In genomic region chr2:54773233-54773632, GRCh38 we compare ENCODE assay signal across 18 cellular contexts. TPM values are rescaled to one million over a fixed set of nuclear protein-coding genes. Genes with fewer than 3 reads are reported as not detected.
"Had no signal": no experiment of that assay in that cellular context is flagged by ENCODE, and none has a peak within 500 bp of the region (broad histone marks: within the 10 kb centered on the region; RNA-seq: fewer than 3 reads in every experiment).

No MANE protein-coding gene starts in this region.

- H3K27me3 ChIP-seq: colonic mucosa, heart left ventricle, right lobe of liver, testis, transverse colon had no signal

- H3K4me3 Mint-ChIP-seq: endodermal cell; naive thymus-derived CD4-positive, alpha-beta T cell; nephron progenitor cell; stimulated activated naive B cell treated with anti-CD40 and anti-IgM and Interleukin-4, amounts not matched to agents 10 μg/mL and 1 μg/mL and 100 μg/mL, for 72 hours; stimulated activated naive CD8-positive, alpha-beta T cell treated with anti-CD3 and anti-CD28 coated beads, Interleukin-15, amount 100 ng/mL, for 72 hours had no signal

- H3K27ac Mint-ChIP-seq: endodermal cell; naive thymus-derived CD4-positive, alpha-beta T cell; nephron progenitor cell; stimulated activated naive B cell treated with anti-CD40 and anti-IgM and Interleukin-4, amounts not matched to agents 10 μg/mL and 1 μg/mL and 100 μg/mL, for 72 hours; stimulated activated naive CD8-positive, alpha-beta T cell treated with anti-CD3 and anti-CD28 coated beads, Interleukin-15, amount 100 ng/mL, for 72 hours had no signal

- H3K4me1 ChIP-seq: colonic mucosa, heart left ventricle, lower lobe of right lung, psoas muscle, right lobe of liver, testis, transverse colon had no signal

- DNase-seq: colonic mucosa; effector CD4-positive, alpha-beta T cell; heart left ventricle; hippocampal formation; lower lobe of right lung; naive thymus-derived CD4-positive, alpha-beta T cell; nephron progenitor cell; psoas muscle; retina; right lobe of liver; stimulated activated CD4-positive, alpha-beta T cell treated with anti-CD3 and anti-CD28 coated beads, Interleukin-2, amount 100 ng/mL, for 24 hours; stimulated activated CD4-positive, alpha-beta T cell treated with anti-CD3 and anti-CD28 coated beads, Interleukin-4, amount 100 ng/mL, for 4 hours; stimulated activated naive B cell treated with anti-CD40 and anti-IgM and Interleukin-4, amounts not matched to agents 10 μg/mL and 1 μg/mL and 100 μg/mL, for 72 hours; stimulated activated naive CD8-positive, alpha-beta T cell treated with anti-CD3 and anti-CD28 coated beads, Interleukin-15, amount 100 ng/mL, for 72 hours; testis; transverse colon had no signal

- ATAC-seq: heart left ventricle; left lobe of liver; lower lobe of right lung; naive thymus-derived CD4-positive, alpha-beta T cell; psoas muscle; right lobe of liver; stimulated activated naive B cell treated with anti-CD40 and anti-IgM and Interleukin-4, amounts not matched to agents 10 μg/mL and 1 μg/mL and 100 μg/mL, for 72 hours; stimulated activated naive CD8-positive, alpha-beta T cell treated with anti-CD3 and anti-CD28 coated beads, Interleukin-15, amount 100 ng/mL, for 72 hours had no signal

- H3K36me3 ChIP-seq: colonic mucosa, heart left ventricle, lower lobe of right lung, right lobe of liver, transverse colon had no signal

- H3K4me3 ChIP-seq: colonic mucosa, heart left ventricle, lower lobe of right lung, psoas muscle, right lobe of liver, testis, transverse colon had no signal

- H3K4me1 Mint-ChIP-seq: endodermal cell, nephron progenitor cell had no signal

- H3K27ac ChIP-seq: colonic mucosa, heart left ventricle, lower lobe of right lung, psoas muscle, right lobe of liver, testis had no signal

- H3K9me3 ChIP-seq: colonic mucosa, right lobe of liver, testis had no signal

- H3K27me3 Mint-ChIP-seq: stimulated activated naive B cell treated with anti-CD40 and anti-IgM and Interleukin-4, amounts not matched to agents 10 μg/mL and 1 μg/mL and 100 μg/mL, for 72 hours; stimulated activated naive CD8-positive, alpha-beta T cell treated with anti-CD3 and anti-CD28 coated beads, Interleukin-15, amount 100 ng/mL, for 72 hours had no signal

RNA-seq across cellular contexts. Expression of gene EML6, which starts 49.8 kb away (rescaled TPM):
- polyA plus RNA-seq: naive thymus-derived CD4-positive, alpha-beta T cell had no signal
